Comparison of ENCODE assay signal across 19 cellular contexts in genomic region chr9:34550016-34550680, GRCh38. TPM values are rescaled to one million over a fixed set of nuclear protein-coding genes. Genes with fewer than 3 reads are reported as not detected.
"Had no signal": no experiment of that assay in that cellular context is flagged by ENCODE, and none has a peak within 500 bp of the region (broad histone marks: within the 10 kb centered on the region; RNA-seq: fewer than 3 reads in every experiment).

No MANE protein-coding gene starts in this region.

- H3K4me1 Mint-ChIP-seq: activated naive CD4-positive, alpha-beta T cell treated with anti-CD3 and anti-CD28 coated beads, Interleukin-2, amount 50 U/mL, for 24 hours; central memory CD8-positive, alpha-beta T cell; immature natural killer cell had no signal

- H3K36me3 Mint-ChIP-seq: activated naive CD4-positive, alpha-beta T cell treated with anti-CD3 and anti-CD28 coated beads, Interleukin-2, amount 50 U/mL, for 24 hours; immature natural killer cell had no signal

- H3K9me3 Mint-ChIP-seq: activated naive CD4-positive, alpha-beta T cell treated with anti-CD3 and anti-CD28 coated beads, Interleukin-2, amount 50 U/mL, for 24 hours; activated T-helper 2 cell treated with anti-CD3 and anti-CD28 coated beads, Interferon-gamma antibody, Interleukin-2, Interleukin-4, amounts not matched to agents 10 μg/mL and 5 μg/mL and 100 μg/mL, durations not matched to agents 14 hours and 24 hours and 36 hours; central memory CD8-positive, alpha-beta T cell; immature natural killer cell; stimulated activated naive CD8-positive, alpha-beta T cell treated with anti-CD3 and anti-CD28 coated beads, Interleukin-15, Interleukin-2, amounts not matched to agents 100 ng/mL and 50 ng/mL, for 24 hours; T-helper 2 cell treated with Interferon-gamma antibody and Interleukin-4, amounts not matched to agents 5 μg/mL and 100 μg/mL, for 36 hours; type B pancreatic cell had no signal

- ATAC-seq: activated CD4-positive, CD25-positive, alpha-beta regulatory T cell treated with anti-CD3 and anti-CD28 coated beads, Interleukin-2, amount 50 U/mL, for 24 hours; body of pancreas; lower lobe of right lung had no signal

- H3K27me3 ChIP-seq: body of pancreas, ovary had no signal

- H3K9me3 ChIP-seq: body of pancreas, lower lobe of right lung, ovary had no signal

- H3K27ac Mint-ChIP-seq: activated naive CD4-positive, alpha-beta T cell treated with anti-CD3 and anti-CD28 coated beads, Interleukin-2, amount 50 U/mL, for 24 hours; activated T-helper 2 cell treated with anti-CD3 and anti-CD28 coated beads, Interferon-gamma antibody, Interleukin-2, Interleukin-4, amounts not matched to agents 10 μg/mL and 5 μg/mL and 100 μg/mL, durations not matched to agents 14 hours and 24 hours and 36 hours; immature natural killer cell; stimulated activated naive CD8-positive, alpha-beta T cell treated with anti-CD3 and anti-CD28 coated beads, Interleukin-15, Interleukin-2, amounts not matched to agents 100 ng/mL and 50 ng/mL, for 24 hours; T-helper 2 cell treated with Interferon-gamma antibody and Interleukin-4, amounts not matched to agents 5 μg/mL and 100 μg/mL, for 36 hours; type B pancreatic cell had no signal

- H3K27ac ChIP-seq: body of pancreas, lower lobe of right lung, ovary, skin epidermis had no signal

- H3K4me3 ChIP-seq: body of pancreas, lower lobe of right lung, ovary, skin epidermis had no signal

- H3K36me3 ChIP-seq: lower lobe of right lung, ovary had no signal

- H3K4me3 Mint-ChIP-seq: activated naive CD4-positive, alpha-beta T cell treated with anti-CD3 and anti-CD28 coated beads, Interleukin-2, amount 50 U/mL, for 24 hours; central memory CD8-positive, alpha-beta T cell; immature natural killer cell; stimulated activated naive CD8-positive, alpha-beta T cell treated with anti-CD3 and anti-CD28 coated beads, Interleukin-15, Interleukin-2, amounts not matched to agents 100 ng/mL and 50 ng/mL, for 24 hours; T-helper 2 cell treated with Interferon-gamma antibody and Interleukin-4, amounts not matched to agents 5 μg/mL and 100 μg/mL, for 36 hours; type B pancreatic cell had no signal

- DNase-seq: activated CD4-positive, alpha-beta T cell treated with anti-CD3 and anti-CD28 coated beads, Interleukin-2, amount 50 U/mL, for 1 hour; activated T-cell treated with anti-CD3 and anti-CD28 coated beads for 4 hours; effector memory CD4-positive, alpha-beta T cell; foreskin melanocyte; immature natural killer cell; lower lobe of right lung; midbrain; ovary had no signal

- H3K4me1 ChIP-seq: lower lobe of right lung had no signal

RNA-seq across cellular contexts. Expression of gene ENHO, which starts 27.4 kb away (rescaled TPM):
- total RNA-seq: activated T-helper 2 cell treated with anti-CD3 and anti-CD28 coated beads, Interferon-gamma antibody, Interleukin-2, Interleukin-4, amounts not matched to agents 10 μg/mL and 5 μg/mL and 100 μg/mL, durations not matched to agents 14 hours and 24 hours and 36 hours had no signal

RNA-seq across cellular contexts. Expression of gene CNTFR, which starts 39.4 kb away (rescaled TPM):
- total RNA-seq: activated CD8-positive, alpha-beta memory T cell treated with anti-CD3 and anti-CD28 coated beads for 36 hours; activated T-helper 2 cell treated with anti-CD3 and anti-CD28 coated beads, Interferon-gamma antibody, Interleukin-2, Interleukin-4, amounts not matched to agents 10 μg/mL and 5 μg/mL and 100 μg/mL, durations not matched to agents 14 hours and 24 hours and 36 hours; renal cortical epithelial cell had no signal
